In the genomic region with DNA sequence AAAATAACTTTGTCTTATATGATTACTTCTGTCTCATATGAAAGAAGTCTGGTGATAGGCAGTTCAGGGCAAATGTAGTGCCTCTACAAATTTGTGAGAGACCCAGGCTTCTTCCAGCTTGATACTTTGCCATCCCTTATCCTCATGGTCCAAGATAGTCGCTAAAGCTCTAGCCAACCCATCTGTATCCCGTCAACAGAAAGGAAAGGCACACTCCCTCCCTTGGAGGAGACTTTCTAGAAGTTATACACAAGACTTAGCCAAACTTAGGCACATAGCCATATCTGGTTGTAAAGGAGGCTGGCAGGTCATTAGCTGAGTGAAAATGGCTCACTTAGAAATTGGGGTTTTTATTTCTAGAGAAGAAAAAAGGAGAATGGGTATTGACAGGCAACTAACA, we compare ENCODE assay signal across 29 cellular contexts.
"Had no signal": no experiment of that assay in that cellular context is flagged by ENCODE, and none has a peak within 500 bp of the region (broad histone marks: within the 10 kb centered on the region; RNA-seq: fewer than 3 reads in every experiment).

No MANE protein-coding gene starts in this region.

- H3K4me3 Mint-ChIP-seq: activated B cell treated with CpG ODN at 0.5 μM for 24 hours; activated CD8-positive, alpha-beta T cell treated with anti-CD3 and anti-CD28 coated beads for 36 hours; activated naive CD8-positive, alpha-beta T cell; activated T-cell treated with anti-CD3 and anti-CD28 coated beads, Interleukin-2, amount 50 U/mL, for 4 hours; activated T-helper 17 cell treated with anti-CD3 and anti-CD28 coated beads, Interleukin-2, amount 50 U/mL, for 72 hours; T-helper 17 cell; T-helper 2 cell treated with Interferon-gamma antibody and Interleukin-4, amounts not matched to agents 5 μg/mL and 100 μg/mL, for 36 hours had no signal

- DNase-seq: activated B cell treated with CpG ODN at 0.5 μM for 24 hours; activated CD4-positive, alpha-beta T cell treated with anti-CD3 and anti-CD28 coated beads for 48 hours; activated CD4-positive, alpha-beta T cell treated with anti-CD3 and anti-CD28 coated beads, Interleukin-2, amount 50 U/mL, for 1 hour; activated CD4-positive, alpha-beta T cell treated with anti-CD3 and anti-CD28 coated beads, Interleukin-2, amount 50 U/mL, for 48 hours; activated CD8-positive, alpha-beta memory T cell treated with anti-CD3 and anti-CD28 coated beads for 24 hours; activated CD8-positive, alpha-beta T cell treated with anti-CD3 and anti-CD28 coated beads for 36 hours; activated effector memory CD4-positive, alpha-beta T cell treated with Interleukin-2 at 50 U/mL for 16 hours; activated gamma-delta T cell treated with Interleukin-2 at 50 U/mL for 16 hours; activated naive CD4-positive, alpha-beta T cell treated with anti-CD3 and anti-CD28 coated beads, Interleukin-2, amount 50 U/mL, for 16 hours; activated naive CD4-positive, alpha-beta T cell treated with Interleukin-2 at 50 U/mL for 16 hours; activated T-cell treated with anti-CD3 and anti-CD28 coated beads, Interleukin-2, amount 50 U/mL, for 4 hours; amygdala; aorta; body of pancreas; central memory CD4-positive, alpha-beta T cell; cerebellar nuclear complex; colonic mucosa; effector CD8-positive, alpha-beta T cell; esophagus squamous epithelium; foreskin fibroblast; T-helper 1 cell; T-helper 17 cell; T1000; WERI-Rb-1 had no signal

- H3K36me3 ChIP-seq: colonic mucosa, esophagus squamous epithelium, WERI-Rb-1 had no signal

- H3K4me1 ChIP-seq: body of pancreas, colonic mucosa had no signal

- H3K4me1 Mint-ChIP-seq: activated B cell treated with CpG ODN at 0.5 μM for 24 hours; activated T-helper 17 cell treated with anti-CD3 and anti-CD28 coated beads, Interleukin-2, amount 50 U/mL, for 72 hours had no signal

- H3K9me3 ChIP-seq: body of pancreas, colonic mucosa, esophagus squamous epithelium had no signal

- H3K27me3 ChIP-seq: body of pancreas, colonic mucosa, esophagus squamous epithelium had no signal

- H3K36me3 Mint-ChIP-seq: activated naive CD8-positive, alpha-beta T cell had no signal

- H3K27ac Mint-ChIP-seq: activated B cell treated with CpG ODN at 0.5 μM for 24 hours; activated CD8-positive, alpha-beta T cell treated with anti-CD3 and anti-CD28 coated beads for 36 hours; activated naive CD8-positive, alpha-beta T cell; activated T-helper 17 cell treated with anti-CD3 and anti-CD28 coated beads, Interleukin-2, amount 50 U/mL, for 72 hours; T-helper 17 cell; T-helper 2 cell treated with Interferon-gamma antibody and Interleukin-4, amounts not matched to agents 5 μg/mL and 100 μg/mL, for 36 hours had no signal

- H3K27ac ChIP-seq: body of pancreas, colonic mucosa, epithelial cell of prostate, esophagus squamous epithelium, WERI-Rb-1 had no signal

- H3K9me3 Mint-ChIP-seq: activated CD8-positive, alpha-beta T cell treated with anti-CD3 and anti-CD28 coated beads for 36 hours; activated T-cell treated with anti-CD3 and anti-CD28 coated beads, Interleukin-2, amount 50 U/mL, for 4 hours; activated T-helper 17 cell treated with anti-CD3 and anti-CD28 coated beads, Interleukin-2, amount 50 U/mL, for 72 hours; T-helper 2 cell treated with Interferon-gamma antibody and Interleukin-4, amounts not matched to agents 5 μg/mL and 100 μg/mL, for 36 hours had no signal

- ATAC-seq: activated CD4-positive, CD25-positive, alpha-beta regulatory T cell treated with anti-CD3 and anti-CD28 coated beads, Interleukin-2, amount 50 U/mL, for 24 hours; activated CD8-positive, alpha-beta T cell treated with anti-CD3 and anti-CD28 coated beads for 36 hours; activated T-cell treated with anti-CD3 and anti-CD28 coated beads, Interleukin-2, amount 50 U/mL, for 4 hours; activated T-helper 17 cell treated with anti-CD3 and anti-CD28 coated beads, Interleukin-2, amount 50 U/mL, for 72 hours; body of pancreas; T-helper 17 cell had no signal

- H3K4me3 ChIP-seq: body of pancreas, colonic mucosa, esophagus squamous epithelium had no signal
